ENCODE assay signal across 34 cellular contexts in genomic region chrX:63470506-63470905, GRCh38.
"Had no signal": no experiment of that assay in that cellular context is flagged by ENCODE, and none has a peak within 500 bp of the region (broad histone marks: within the 10 kb centered on the region; RNA-seq: fewer than 3 reads in every experiment).

No MANE protein-coding gene starts in this region.

- H3K36me3 ChIP-seq: adrenal gland, breast epithelium, cardiac muscle cell had no signal

- H3K4me1 ChIP-seq: adrenal gland, breast epithelium had no signal

- H3K27me3 ChIP-seq: adrenal gland, cardiac muscle cell had no signal

- FAIRE-seq: frontal cortex had no signal

- H3K9me3 Mint-ChIP-seq: activated CD4-positive, alpha-beta T cell treated with anti-CD3 and anti-CD28 coated beads, Interleukin-2, amount 10 ng/mL, durations not matched to agents 24 days and 14 days; activated naive CD4-positive, alpha-beta T cell treated with anti-CD3 and anti-CD28 coated beads, Interleukin-2, amount 50 U/mL, for 24 hours; central memory CD8-positive, alpha-beta T cell had no signal

- H3K27me3 Mint-ChIP-seq: activated CD4-positive, alpha-beta memory T cell treated with anti-CD3 and anti-CD28 coated beads for 36 hours; activated CD4-positive, alpha-beta T cell treated with anti-CD3 and anti-CD28 coated beads for 36 hours; activated CD4-positive, alpha-beta T cell treated with anti-CD3 and anti-CD28 coated beads, Interleukin-2, amount 10 ng/mL, durations not matched to agents 24 days and 14 days; activated CD8-positive, alpha-beta memory T cell treated with anti-CD3 and anti-CD28 coated beads, Interleukin-2, amount 10 ng/mL, durations not matched to agents 7 days and 5 days; activated naive CD4-positive, alpha-beta T cell treated with anti-CD3 and anti-CD28 coated beads, Interleukin-2, amount 50 U/mL, for 24 hours; activated naive CD8-positive, alpha-beta T cell treated with anti-CD3 and anti-CD28 coated beads for 36 hours; activated naive CD8-positive, alpha-beta T cell treated with anti-CD3 and anti-CD28 coated beads, Interleukin-2, amount 50 U/mL, for 24 hours; brain; central memory CD8-positive, alpha-beta T cell; dendritic cell treated with granulocyte-macrophage colony-stimulating factor and Interleukin-4, amounts not matched to agents 40 ng/mL and 50 ng/mL, for 4 days had no signal

- H3K4me3 Mint-ChIP-seq: activated CD4-positive, alpha-beta memory T cell treated with anti-CD3 and anti-CD28 coated beads for 36 hours; activated CD4-positive, alpha-beta T cell treated with anti-CD3 and anti-CD28 coated beads for 36 hours; activated CD4-positive, alpha-beta T cell treated with anti-CD3 and anti-CD28 coated beads, Interleukin-2, amount 10 ng/mL, durations not matched to agents 24 days and 14 days; activated CD8-positive, alpha-beta memory T cell treated with anti-CD3 and anti-CD28 coated beads, Interleukin-2, amount 10 ng/mL, durations not matched to agents 7 days and 5 days; activated CD8-positive, alpha-beta T cell treated with anti-CD3 and anti-CD28 coated beads, Interleukin-2, amount 10 ng/mL, durations not matched to agents 7 days and 5 days; activated naive CD4-positive, alpha-beta T cell treated with anti-CD3 and anti-CD28 coated beads for 36 hours; activated naive CD4-positive, alpha-beta T cell treated with anti-CD3 and anti-CD28 coated beads, Interleukin-2, amount 50 U/mL, for 24 hours; activated naive CD8-positive, alpha-beta T cell treated with anti-CD3 and anti-CD28 coated beads for 36 hours; activated naive CD8-positive, alpha-beta T cell treated with anti-CD3 and anti-CD28 coated beads, Interleukin-2, amount 50 U/mL, for 24 hours; activated T-helper 1 cell treated with anti-CD3 and anti-CD28 coated beads, Interleukin-12 subunit alpha, Interleukin-12 subunit beta, Interleukin-2, Interleukin-4 antibody, amounts not matched to agents 30 ng/mL and 10 ng/mL and 1 ng/mL, durations not matched to agents 14 hours and 24 hours and 36 hours; brain; central memory CD8-positive, alpha-beta T cell; dendritic cell treated with granulocyte-macrophage colony-stimulating factor and Interleukin-4, amounts not matched to agents 40 ng/mL and 50 ng/mL, for 4 days; endodermal cell had no signal

- H3K4me1 Mint-ChIP-seq: activated CD4-positive, alpha-beta T cell treated with anti-CD3 and anti-CD28 coated beads for 36 hours; activated CD4-positive, alpha-beta T cell treated with anti-CD3 and anti-CD28 coated beads, Interleukin-2, amount 10 ng/mL, durations not matched to agents 24 days and 14 days; activated CD8-positive, alpha-beta memory T cell treated with anti-CD3 and anti-CD28 coated beads, Interleukin-2, amount 10 ng/mL, durations not matched to agents 7 days and 5 days; activated naive CD4-positive, alpha-beta T cell treated with anti-CD3 and anti-CD28 coated beads, Interleukin-2, amount 50 U/mL, for 24 hours; activated naive CD8-positive, alpha-beta T cell treated with anti-CD3 and anti-CD28 coated beads for 36 hours; activated naive CD8-positive, alpha-beta T cell treated with anti-CD3 and anti-CD28 coated beads, Interleukin-2, amount 50 U/mL, for 24 hours; brain; central memory CD8-positive, alpha-beta T cell; endodermal cell had no signal

- ATAC-seq: activated CD4-positive, alpha-beta T cell treated with anti-CD3 and anti-CD28 coated beads for 36 hours; activated CD8-positive, alpha-beta memory T cell treated with anti-CD3 and anti-CD28 coated beads, Interleukin-2, amount 10 ng/mL, durations not matched to agents 7 days and 5 days; activated CD8-positive, alpha-beta T cell treated with anti-CD3 and anti-CD28 coated beads, Interleukin-2, amount 10 ng/mL, durations not matched to agents 7 days and 5 days; activated naive CD8-positive, alpha-beta T cell treated with anti-CD3 and anti-CD28 coated beads, Interleukin-2, amount 50 U/mL, for 24 hours; esophagus mucosa had no signal

- DNase-seq: activated CD4-positive, alpha-beta memory T cell treated with anti-CD3 and anti-CD28 coated beads for 36 hours; activated CD4-positive, alpha-beta T cell treated with anti-CD3 and anti-CD28 coated beads for 36 hours; activated CD4-positive, alpha-beta T cell treated with anti-CD3 and anti-CD28 coated beads, Interleukin-2, amount 10 ng/mL, durations not matched to agents 24 days and 14 days; activated CD4-positive, CD25-positive, alpha-beta regulatory T cell; activated CD4-positive, CD25-positive, alpha-beta regulatory T cell treated with anti-CD3 and anti-CD28 coated beads, Interleukin-2, amount 50 U/mL, for 72 hours; activated CD8-positive, alpha-beta memory T cell treated with anti-CD3 and anti-CD28 coated beads, Interleukin-2, amount 10 ng/mL, durations not matched to agents 7 days and 5 days; activated CD8-positive, alpha-beta memory T cell treated with anti-CD3 and anti-CD28 coated beads, Interleukin-2, amount 50 U/mL, for 4 hours; activated CD8-positive, alpha-beta T cell treated with anti-CD3 and anti-CD28 coated beads, Interleukin-2, amount 10 ng/mL, durations not matched to agents 7 days and 5 days; activated effector memory CD4-positive, alpha-beta T cell treated with anti-CD3 and anti-CD28 coated beads, Interleukin-2, amount 50 U/mL, for 16 hours; activated naive CD4-positive, alpha-beta T cell treated with anti-CD3 and anti-CD28 coated beads for 36 hours; activated naive CD8-positive, alpha-beta T cell treated with anti-CD3 and anti-CD28 coated beads for 36 hours; activated naive CD8-positive, alpha-beta T cell treated with anti-CD3 and anti-CD28 coated beads, Interleukin-2, amount 50 U/mL, for 24 hours; activated T-cell treated with anti-CD3 and anti-CD28 coated beads, Interleukin-2, amount 50 U/mL, for 1 hour; activated T-cell treated with anti-CD3 and anti-CD28 coated beads, Interleukin-2, amount 50 U/mL, for 48 hours; adrenal gland; amygdala; aorta; dorsolateral prefrontal cortex; effector memory CD4-positive, alpha-beta T cell; endodermal cell; foreskin fibroblast; head of caudate nucleus; hippocampal formation had no signal

- H3K4me3 ChIP-seq: adrenal gland, breast epithelium, cardiac muscle cell, coronary artery, dorsolateral prefrontal cortex had no signal

- H3K27ac ChIP-seq: adrenal gland, breast epithelium, cardiac muscle cell, coronary artery, dorsolateral prefrontal cortex had no signal

- H3K27ac Mint-ChIP-seq: activated CD4-positive, alpha-beta memory T cell treated with anti-CD3 and anti-CD28 coated beads for 36 hours; activated CD4-positive, alpha-beta T cell treated with anti-CD3 and anti-CD28 coated beads for 36 hours; activated CD4-positive, alpha-beta T cell treated with anti-CD3 and anti-CD28 coated beads, Interleukin-2, amount 10 ng/mL, durations not matched to agents 24 days and 14 days; activated CD8-positive, alpha-beta memory T cell treated with anti-CD3 and anti-CD28 coated beads, Interleukin-2, amount 10 ng/mL, durations not matched to agents 7 days and 5 days; activated CD8-positive, alpha-beta T cell treated with anti-CD3 and anti-CD28 coated beads, Interleukin-2, amount 10 ng/mL, durations not matched to agents 7 days and 5 days; activated naive CD4-positive, alpha-beta T cell treated with anti-CD3 and anti-CD28 coated beads for 36 hours; activated naive CD4-positive, alpha-beta T cell treated with anti-CD3 and anti-CD28 coated beads, Interleukin-2, amount 50 U/mL, for 24 hours; activated naive CD8-positive, alpha-beta T cell treated with anti-CD3 and anti-CD28 coated beads for 36 hours; activated naive CD8-positive, alpha-beta T cell treated with anti-CD3 and anti-CD28 coated beads, Interleukin-2, amount 50 U/mL, for 24 hours; activated T-helper 1 cell treated with anti-CD3 and anti-CD28 coated beads, Interleukin-12 subunit alpha, Interleukin-12 subunit beta, Interleukin-2, Interleukin-4 antibody, amounts not matched to agents 30 ng/mL and 10 ng/mL and 1 ng/mL, durations not matched to agents 14 hours and 24 hours and 36 hours; activated T-helper 2 cell treated with anti-CD3 and anti-CD28 coated beads, Interferon-gamma antibody, Interleukin-2, Interleukin-4, amounts not matched to agents 10 μg/mL and 5 μg/mL and 100 μg/mL, durations not matched to agents 14 hours and 24 hours and 36 hours; brain; dendritic cell treated with granulocyte-macrophage colony-stimulating factor and Interleukin-4, amounts not matched to agents 40 ng/mL and 50 ng/mL, for 4 days; endodermal cell had no signal
